In genomic region chr2:11411768-11412448, GRCh38 we compare ENCODE assay signal across 10 cellular contexts. TPM values are rescaled to one million over a fixed set of nuclear protein-coding genes. Genes with fewer than 3 reads are reported as not detected.
DNase-seq lines count a peak whose midpoint lies in the region; ATAC-seq and TF ChIP-seq lines count a peak whose summit lies in the region.
"Had no signal": no experiment of that assay in that cellular context is flagged by ENCODE, and none has a peak within 500 bp of the region (broad histone marks: within the 10 kb centered on the region; RNA-seq: fewer than 3 reads in every experiment).

No MANE protein-coding gene starts in this region.

- ATAC-seq in left lung, result peak; percentile 90
- ATAC-seq in stimulated activated naive B cell treated with anti-CD40 and anti-IgM and Interleukin-4, amounts not matched to agents 10 μg/mL and 1 μg/mL and 100 μg/mL, for 72 hours (replicated peaks), result no peak
- no peak for ATAC-seq in GM18858 (IDR thresholded peaks at IDR 0.05; ENCODE audit: unreplicated experiment)

- 16% methylated on average over 11 of the region's 11 CpGs for WGBS in urinary bladder

- peaks cover 6% of the 10 kb centered on the region for H3K4me1 Mint-ChIP-seq in MCF 10A (ENCODE audit: insufficient read depth, unreplicated experiment)
- H3K4me1 Mint-ChIP-seq in stimulated activated naive B cell treated with anti-CD40 and anti-IgM and Interleukin-4, amounts not matched to agents 10 μg/mL and 1 μg/mL and 100 μg/mL, for 72 hours, result no peaks in the 10 kb centered on the region
- H3K4me1 Mint-ChIP-seq: activated naive CD4-positive, alpha-beta T cell treated with anti-CD3 and anti-CD28 coated beads, Interleukin-2, amount 50 U/mL, for 24 hours; CD4-positive, CD25-positive, alpha-beta regulatory T cell had no signal

- H3K27ac Mint-ChIP-seq in MCF 10A (ENCODE audit: low read depth, unreplicated experiment), result no peak overlapping the region
- H3K27ac Mint-ChIP-seq in stimulated activated naive B cell treated with anti-CD40 and anti-IgM and Interleukin-4, amounts not matched to agents 10 μg/mL and 1 μg/mL and 100 μg/mL, for 72 hours, result no peak overlapping the region
- H3K27ac Mint-ChIP-seq: activated naive CD4-positive, alpha-beta T cell treated with anti-CD3 and anti-CD28 coated beads, Interleukin-2, amount 50 U/mL, for 24 hours; CD4-positive, CD25-positive, alpha-beta regulatory T cell had no signal

- peaks cover 0 to 11% of the 10 kb centered on the region in 2 donors for H3K4me1 ChIP-seq in left lung
- peaks cover 2% of the 10 kb centered on the region for H3K4me1 ChIP-seq in urinary bladder (ENCODE audit: insufficient read depth)

- no peaks in the 10 kb centered on the region for H3K9me3 ChIP-seq in left lung

- H3K36me3 Mint-ChIP-seq in MCF 10A (ENCODE audit: insufficient read depth, unreplicated experiment), result no peaks in the 10 kb centered on the region
- peaks cover 0 to 12% of the 10 kb centered on the region in 2 donors for H3K36me3 Mint-ChIP-seq in stimulated activated naive B cell treated with anti-CD40 and anti-IgM and Interleukin-4, amounts not matched to agents 10 μg/mL and 1 μg/mL and 100 μg/mL, for 72 hours
- H3K36me3 Mint-ChIP-seq: CD4-positive, CD25-positive, alpha-beta regulatory T cell had no signal

- peak; percentile 84 for TF ChIP-seq CTCF in MCF 10A (IDR thresholded peaks at IDR 0.05; ENCODE audit: unreplicated experiment)
- peak; percentile 61 to 82 for TF ChIP-seq CTCF in left lung (IDR thresholded peaks at IDR 0.05)

- POLR2A ChIA-PET in MCF 10A (lab: Yijun Ruan, JAX), result interaction anchor here (0.8 to 1.2 kb wide), 3 partner anchors 11 to 177 kb away, joined by 3 to 4 read pairs (median 3); no protein-coding TSS in a partner anchor

- intact Hi-C loops in MCF 10A (cut with micrococcal nuclease), result loop anchor here (1.0 kb wide), 3 partner anchors 70 to 280 kb away; no protein-coding TSS in a partner anchor
- intact Hi-C loops in left lung (cut with DNase I), result loop anchor here in 1 of 2 donors (10.0 kb wide), 1 partner anchor 277 kb away; a partner anchor contains a TSS

- no peak overlapping the region for H3K4me3 Mint-ChIP-seq in MCF 10A (ENCODE audit: unreplicated experiment)
- H3K4me3 Mint-ChIP-seq in stimulated activated naive B cell treated with anti-CD40 and anti-IgM and Interleukin-4, amounts not matched to agents 10 μg/mL and 1 μg/mL and 100 μg/mL, for 72 hours, result no peak overlapping the region
- H3K4me3 Mint-ChIP-seq: activated naive CD4-positive, alpha-beta T cell treated with anti-CD3 and anti-CD28 coated beads, Interleukin-2, amount 50 U/mL, for 24 hours; CD4-positive, CD25-positive, alpha-beta regulatory T cell had no signal

- peak overlapping the region; percentile 18 to 24 for H3K4me3 ChIP-seq in left lung
- H3K4me3 ChIP-seq in urinary bladder (ENCODE audit: low read depth, low read length), result peak overlapping the region; percentile 26

- BruUV-seq in MCF 10A (replicated peaks; lab: Mats Ljungman, UMichigan), result no TSS peak

- no peaks in the 10 kb centered on the region for H3K9me3 Mint-ChIP-seq in MCF 10A (ENCODE audit: unreplicated experiment)
- peaks cover 0 to 2% of the 10 kb centered on the region in 2 donors for H3K9me3 Mint-ChIP-seq in stimulated activated naive B cell treated with anti-CD40 and anti-IgM and Interleukin-4, amounts not matched to agents 10 μg/mL and 1 μg/mL and 100 μg/mL, for 72 hours
- H3K9me3 Mint-ChIP-seq: activated naive CD4-positive, alpha-beta T cell treated with anti-CD3 and anti-CD28 coated beads, Interleukin-2, amount 50 U/mL, for 24 hours had no signal

- H3K27ac ChIP-seq in left lung (no peak overlapping the region), urinary bladder (ENCODE audit: low read depth) (no peak overlapping the region)

- CTCF ChIA-PET in MCF 10A (lab: Yijun Ruan, JAX), result interaction anchor here (0.5 to 4.6 kb wide), 22 partner anchors 9 to 1504 kb away, joined by 3 to 39 read pairs (median 4); no protein-coding TSS in a partner anchor

- H3K27me3 Mint-ChIP-seq in MCF 10A (ENCODE audit: insufficient read depth, unreplicated experiment), result no peaks in the 10 kb centered on the region
- H3K27me3 Mint-ChIP-seq in stimulated activated naive B cell treated with anti-CD40 and anti-IgM and Interleukin-4, amounts not matched to agents 10 μg/mL and 1 μg/mL and 100 μg/mL, for 72 hours, result peaks cover 19 to 26% of the 10 kb centered on the region in 2 donors

- DNase-seq in NCI-H1436 (lab: John Stamatoyannopoulos, UW), result peak; percentile 22
- no peak for DNase-seq in NCI-H1436 treated with DMSO at 0.1 percent for 48 hours (lab: John Stamatoyannopoulos, UW)
- peak; percentile 12 for DNase-seq in NCI-H2029 treated with DMSO at 0.1 percent for 48 hours (lab: John Stamatoyannopoulos, UW)
- peak; percentile 43 for DNase-seq in MCF 10A (ENCODE audit: unreplicated experiment)
- DNase-seq in left lung, result no peak
- no peak for DNase-seq in stimulated activated naive B cell treated with anti-CD40 and anti-IgM and Interleukin-4, amounts not matched to agents 10 μg/mL and 1 μg/mL and 100 μg/mL, for 72 hours
- DNase-seq: CD4-positive, CD25-positive, alpha-beta regulatory T cell had no signal

- H3K27me3 ChIP-seq in left lung, result no peaks in the 10 kb centered on the region

- no peaks in the 10 kb centered on the region for H3K36me3 ChIP-seq in left lung
- H3K36me3 ChIP-seq in urinary bladder (ENCODE audit: insufficient read depth), result no peaks in the 10 kb centered on the region

RNA-seq across cellular contexts. Expression of gene E2F6, which starts 54.1 kb away (rescaled TPM):
- total RNA-seq in MCF 10A (2022), result 16.1 and 16.6 TPM in 2 replicates
- 10 to 100 TPM in 1 of 2 donors, 1 to 10 TPM in 1; 8.7 to 15.4 TPM for total RNA-seq in left lung
- 16.0 TPM for total RNA-seq in urinary bladder
- 12.1 TPM for polyA plus RNA-seq in urinary bladder

Comparison
In these comparisons a context has a peak if more than half of its experiments do, and no peak if none do; other contexts are left out.
1. DNase-seq: peak in NCI-H1436 (single experiment), NCI-H2029 treated with DMSO at 0.1 percent for 48 hours (single experiment) and MCF 10A (single experiment); none in NCI-H1436 treated with DMSO at 0.1 percent for 48 hours (single experiment), left lung (0 of 2) and stimulated activated naive B cell treated with anti-CD40 and anti-IgM and Interleukin-4, amounts not matched to agents 10 μg/mL and 1 μg/mL and 100 μg/mL, for 72 hours (single experiment).